ENCODE assay signal across 24 cellular contexts in the genomic region with DNA sequence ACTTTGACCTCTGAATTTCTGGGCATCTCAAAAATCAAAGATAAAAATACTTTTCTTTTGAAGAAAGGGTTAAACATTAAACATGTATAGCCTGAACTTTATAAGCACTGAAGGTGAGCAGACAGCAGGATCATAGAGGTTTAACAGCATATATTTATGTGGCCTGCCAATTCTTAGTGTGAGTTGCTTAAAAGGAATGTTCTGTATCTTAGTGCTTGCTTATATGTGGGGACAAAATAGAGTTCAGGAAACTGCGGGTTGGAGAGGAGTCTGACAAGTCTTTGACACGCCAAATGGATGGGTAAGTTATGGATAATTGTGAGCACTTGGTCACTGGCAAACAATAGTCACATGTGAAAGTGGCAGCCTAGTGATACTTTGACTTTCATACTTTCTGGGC.
"Had no signal": no experiment of that assay in that cellular context is flagged by ENCODE, and none has a peak within 500 bp of the region (broad histone marks: within the 10 kb centered on the region; RNA-seq: fewer than 3 reads in every experiment).

No MANE protein-coding gene starts in this region.

- H3K36me3 Mint-ChIP-seq: immature natural killer cell; naive B cell; stimulated activated naive B cell treated with anti-CD40 and anti-IgM and Interleukin-4, amounts not matched to agents 10 μg/mL and 1 μg/mL and 100 μg/mL, for 72 hours had no signal

- H3K27me3 Mint-ChIP-seq: naive B cell; stimulated activated naive B cell treated with anti-CD40 and anti-IgM and Interleukin-4, amounts not matched to agents 10 μg/mL and 1 μg/mL and 100 μg/mL, for 72 hours; stimulated activated naive CD8-positive, alpha-beta T cell treated with anti-CD3 and anti-CD28 coated beads, Interleukin-15, amount 100 ng/mL, for 72 hours had no signal

- H3K4me3 Mint-ChIP-seq: endodermal cell; immature natural killer cell; naive B cell; nephron; stimulated activated naive B cell treated with anti-CD40 and anti-IgM and Interleukin-4, amounts not matched to agents 10 μg/mL and 1 μg/mL and 100 μg/mL, for 72 hours; stimulated activated naive CD8-positive, alpha-beta T cell treated with anti-CD3 and anti-CD28 coated beads, Interleukin-15, amount 100 ng/mL, for 72 hours had no signal

- H3K4me1 ChIP-seq: gastrocnemius medialis, parathyroid adenoma, prostate gland, right lobe of liver, testis, tibial nerve had no signal

- H3K27ac Mint-ChIP-seq: endodermal cell; immature natural killer cell; naive B cell; stimulated activated naive B cell treated with anti-CD40 and anti-IgM and Interleukin-4, amounts not matched to agents 10 μg/mL and 1 μg/mL and 100 μg/mL, for 72 hours; stimulated activated naive CD8-positive, alpha-beta T cell treated with anti-CD3 and anti-CD28 coated beads, Interleukin-15, amount 100 ng/mL, for 72 hours had no signal

- H3K27ac ChIP-seq: coronary artery, gastrocnemius medialis, parathyroid adenoma, prostate gland, right lobe of liver, testis, tibial nerve had no signal

- H3K9ac ChIP-seq: parathyroid adenoma had no signal

- H3K4me1 Mint-ChIP-seq: endodermal cell; immature natural killer cell; naive B cell; nephron; stimulated activated naive B cell treated with anti-CD40 and anti-IgM and Interleukin-4, amounts not matched to agents 10 μg/mL and 1 μg/mL and 100 μg/mL, for 72 hours; stimulated activated naive CD8-positive, alpha-beta T cell treated with anti-CD3 and anti-CD28 coated beads, Interleukin-15, amount 100 ng/mL, for 72 hours had no signal

- H3K36me3 ChIP-seq: gastrocnemius medialis, prostate gland, right lobe of liver, tibial nerve had no signal

- ATAC-seq: esophagus mucosa; gastrocnemius medialis; left colon; left ventricle myocardium superior; right lobe of liver; stimulated activated naive B cell treated with anti-CD40 and anti-IgM and Interleukin-4, amounts not matched to agents 10 μg/mL and 1 μg/mL and 100 μg/mL, for 72 hours; stimulated activated naive CD8-positive, alpha-beta T cell treated with anti-CD3 and anti-CD28 coated beads, Interleukin-15, amount 100 ng/mL, for 72 hours had no signal

- H3K4me3 ChIP-seq: coronary artery, gastrocnemius medialis, lung, prostate gland, right lobe of liver, testis, tibial nerve had no signal

- H3K27me3 ChIP-seq: gastrocnemius medialis, right lobe of liver, testis, tibial nerve had no signal

- DNase-seq: effector CD4-positive, alpha-beta T cell; endodermal cell; gastrocnemius medialis; immature natural killer cell; kidney; left colon; left ventricle myocardium superior; mesendoderm; naive B cell; occipital lobe; retina; right lobe of liver; stimulated activated CD4-positive, alpha-beta T cell treated with anti-CD3 and anti-CD28 coated beads, Interleukin-2, amount 100 ng/mL, for 24 hours; stimulated activated CD4-positive, alpha-beta T cell treated with anti-CD3 and anti-CD28 coated beads, Interleukin-4, amount 100 ng/mL, for 4 hours; stimulated activated naive B cell treated with anti-CD40 and anti-IgM and Interleukin-4, amounts not matched to agents 10 μg/mL and 1 μg/mL and 100 μg/mL, for 72 hours; stimulated activated naive CD8-positive, alpha-beta T cell treated with anti-CD3 and anti-CD28 coated beads, Interleukin-15, amount 100 ng/mL, for 72 hours; testis had no signal

- H3K9me3 ChIP-seq: gastrocnemius medialis, prostate gland, right lobe of liver, testis, tibial nerve had no signal
